Comparison of ENCODE assay signal across 26 cellular contexts in the genomic region with DNA sequence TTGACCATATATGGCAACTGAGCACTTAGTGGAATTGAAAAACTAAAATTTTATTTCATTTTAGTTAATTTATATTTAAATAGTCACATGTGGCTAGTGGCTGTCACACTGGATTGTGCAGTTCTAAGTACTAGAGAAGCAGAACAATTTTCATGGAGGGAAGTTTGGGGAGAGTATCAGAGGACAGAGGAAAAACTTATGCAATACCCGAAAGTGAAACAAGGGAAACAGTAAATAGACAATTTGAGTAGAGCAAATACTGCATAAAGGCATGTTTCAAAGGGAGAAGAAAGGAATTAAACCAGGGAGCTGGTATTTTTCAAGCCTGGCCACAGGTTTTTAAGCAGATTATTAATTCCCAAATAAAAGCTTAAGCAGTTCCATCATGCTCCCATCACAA.
"Had no signal": no experiment of that assay in that cellular context is flagged by ENCODE, and none has a peak within 500 bp of the region (broad histone marks: within the 10 kb centered on the region; RNA-seq: fewer than 3 reads in every experiment).

No MANE protein-coding gene starts in this region.

- H3K4me3 ChIP-seq: lower lobe of right lung, skin epidermis, thoracic aorta had no signal

- H3K27me3 ChIP-seq: brain microvascular endothelial cell had no signal

- H3K27ac ChIP-seq: brain microvascular endothelial cell, lower lobe of right lung, skin epidermis, thoracic aorta had no signal

- H3K9me3 ChIP-seq: lower lobe of right lung, thoracic aorta had no signal

- ATAC-seq: effector memory CD8-positive, alpha-beta T cell; lower lobe of right lung; natural killer cell; sciatic nerve; stimulated activated naive CD8-positive, alpha-beta T cell treated with anti-CD3 and anti-CD28 coated beads, Interleukin-15, Interleukin-2, amounts not matched to agents 100 U/mL and 50 U/mL, for 24 hours had no signal

- H3K4me1 ChIP-seq: lower lobe of right lung had no signal

- H3K36me3 ChIP-seq: brain microvascular endothelial cell, lower lobe of right lung, thoracic aorta had no signal

- DNase-seq: activated CD4-positive, alpha-beta memory T cell treated with anti-CD3 and anti-CD28 coated beads for 36 hours; activated CD4-positive, alpha-beta T cell treated with anti-CD3 and anti-CD28 coated beads, Interleukin-2, amount 10 ng/mL, durations not matched to agents 24 days and 14 days; activated CD4-positive, CD25-positive, alpha-beta regulatory T cell treated with anti-CD3 and anti-CD28 coated beads, Interleukin-2, amount 50 U/mL, for 72 hours; activated CD8-positive, alpha-beta memory T cell treated with anti-CD3 and anti-CD28 coated beads, Interleukin-2, amount 50 U/mL, for 4 hours; activated gamma-delta T cell; activated naive CD4-positive, alpha-beta T cell treated with anti-CD3 and anti-CD28 coated beads, Interleukin-2, amount 10 ng/mL, durations not matched to agents 7 days and 5 days; activated naive CD8-positive, alpha-beta T cell treated with anti-CD3 and anti-CD28 coated beads, Interleukin-2, amount 10 ng/mL, durations not matched to agents 7 days and 5 days; activated T-cell treated with anti-CD3 and anti-CD28 coated beads, Interleukin-2, amount 50 U/mL, for 1 hour; amniotic stem cell; brain microvascular endothelial cell; cortex of kidney; effector memory CD8-positive, alpha-beta T cell; erythroblast; foreskin fibroblast; head of caudate nucleus; lower lobe of right lung; mesenchymal stem cell; natural killer cell; stimulated activated CD4-positive, alpha-beta T cell treated with anti-CD3 and anti-CD28 coated beads, Interleukin-12 subunit alpha, Interleukin-12 subunit beta, amount 100 ng/mL, for 4 hours; stimulated activated CD4-positive, alpha-beta T cell treated with anti-CD3 and anti-CD28 coated beads, Interleukin-4, amount 100 ng/mL, for 1 hour; stimulated activated naive CD8-positive, alpha-beta T cell treated with anti-CD3 and anti-CD28 coated beads, Interleukin-15, Interleukin-2, amounts not matched to agents 100 U/mL and 50 U/mL, for 24 hours; T1000; trophoblast cell had no signal
